ENCODE assay signal across 1 cellular context in genomic region chr14:23071244-23071974, GRCh38.
TF ChIP-seq lines count a peak whose summit lies in the region.

No MANE protein-coding gene starts in this region.

TF ChIP-seq in HepG2, 621 proteins besides CTCF, POLR2A, EP300 and RAD21 (continued from another document and continues in another):
- TF ChIP-seq, protein P1, sequence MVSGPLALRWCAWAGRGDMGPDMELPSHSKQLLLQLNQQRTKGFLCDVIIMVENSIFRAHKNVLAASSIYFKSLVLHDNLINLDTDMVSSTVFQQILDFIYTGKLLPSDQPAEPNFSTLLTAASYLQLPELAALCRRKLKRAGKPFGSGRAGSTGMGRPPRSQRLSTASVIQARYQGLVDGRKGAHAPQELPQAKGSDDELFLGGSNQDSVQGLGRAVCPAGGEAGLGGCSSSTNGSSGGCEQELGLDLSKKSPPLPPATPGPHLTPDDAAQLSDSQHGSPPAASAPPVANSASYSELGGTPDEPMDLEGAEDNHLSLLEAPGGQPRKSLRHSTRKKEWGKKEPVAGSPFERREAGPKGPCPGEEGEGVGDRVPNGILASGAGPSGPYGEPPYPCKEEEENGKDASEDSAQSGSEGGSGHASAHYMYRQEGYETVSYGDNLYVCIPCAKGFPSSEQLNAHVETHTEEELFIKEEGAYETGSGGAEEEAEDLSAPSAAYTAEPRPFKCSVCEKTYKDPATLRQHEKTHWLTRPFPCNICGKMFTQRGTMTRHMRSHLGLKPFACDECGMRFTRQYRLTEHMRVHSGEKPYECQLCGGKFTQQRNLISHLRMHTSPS (CRISPR knock-in tag; IDR thresholded peaks at IDR 0.05; ENCODE audit: low read depth) = no peak
- TF ChIP-seq ZNF557 (CRISPR knock-in tag; IDR thresholded peaks at IDR 0.05) (no peak), ZNF484 (CRISPR knock-in tag; IDR thresholded peaks at IDR 0.05; ENCODE audit: borderline replicate concordance, low read depth) (no peak), ZNF878 (CRISPR knock-in tag; IDR thresholded peaks at IDR 0.05) (no peak), NFE2L2 (IDR thresholded peaks at IDR 0.05; ENCODE audit: low read length) (no peak), TFAP4 (IDR thresholded peaks at IDR 0.05; ENCODE audit: borderline replicate concordance, low read depth) (no peak; the same call in 1 of the 2 replicates), GABPA (IDR thresholded peaks at IDR 0.05; ENCODE audit: low read depth, low read length) (no peak), GABPA (CRISPR knock-in tag; IDR thresholded peaks at IDR 0.05; ENCODE audit: low read depth) (peak; percentile 47; the same call in 1 of the 2 replicates), ADNP (CRISPR knock-in tag; IDR thresholded peaks at IDR 0.05) (no peak), U2AF2 (IDR thresholded peaks at IDR 0.05; ENCODE audit: low read depth, low read length) (no peak), HMG20B (CRISPR knock-in tag; conservative IDR thresholded peaks at IDR 0.05) (no peak; the same call in 1 of the 2 replicates), HDAC1 (CRISPR knock-in tag; IDR thresholded peaks at IDR 0.05) (peak; percentile 82), NCOR1 (IDR thresholded peaks at IDR 0.05; ENCODE audit: borderline replicate concordance, low read length) (no peak), AGO1 (IDR thresholded peaks at IDR 0.05; ENCODE audit: low read depth, low read length, poor library complexity, severe bottlenecking) (peak; percentile 70), IRF1 (CRISPR knock-in tag; IDR thresholded peaks at IDR 0.05; ENCODE audit: low read depth) (no peak), CEBPG (CRISPR knock-in tag; IDR thresholded peaks at IDR 0.05) (peak; percentile 50; the same call in 1 of the 2 replicates), ZNF275 (CRISPR knock-in tag; IDR thresholded peaks at IDR 0.05; ENCODE audit: borderline replicate concordance) (0 out of 2 replicates have a peak, but pooled peaks have one; percentile 61), AGO2 (optimal IDR thresholded peaks at IDR 0.05; ENCODE audit: low read depth, low read length) (peak; percentile 95), SKIL (CRISPR knock-in tag; IDR thresholded peaks at IDR 0.05; ENCODE audit: borderline replicate concordance) (no peak), SMC3 (IDR thresholded peaks at IDR 0.05; ENCODE audit: low read length) (no peak; the same call in 1 of the 2 replicates), ARNTL (CRISPR knock-in tag; IDR thresholded peaks at IDR 0.05) (peak; percentile 54; the same call in 1 of the 2 replicates), ISX (CRISPR knock-in tag; conservative IDR thresholded peaks at IDR 0.05) (no peak), ZFX (CRISPR knock-in tag; IDR thresholded peaks at IDR 0.05; ENCODE audit: low read depth) (peak; percentile 89), FOXK2 (IDR thresholded peaks at IDR 0.05) (no peak), SNAI1 (CRISPR knock-in tag; IDR thresholded peaks at IDR 0.05; ENCODE audit: borderline replicate concordance) (0 out of 2 replicates have a peak, but pooled peaks have one; percentile 64), ZNF441 (CRISPR knock-in tag; IDR thresholded peaks at IDR 0.05; ENCODE audit: borderline replicate concordance) (peak; percentile 90), RFX1 (IDR thresholded peaks at IDR 0.05) (no peak), REXO4 (CRISPR knock-in tag; IDR thresholded peaks at IDR 0.05; ENCODE audit: borderline replicate concordance) (no peak), PLRG1 (conservative IDR thresholded peaks at IDR 0.05) (no peak), DNMT3B (CRISPR knock-in tag; conservative IDR thresholded peaks at IDR 0.05) (no peak; the same call in 1 of the 2 replicates), JARID2 (CRISPR knock-in tag; IDR thresholded peaks at IDR 0.05; ENCODE audit: insufficient replicate concordance) (no peak), ZNF850 (CRISPR knock-in tag; conservative IDR thresholded peaks at IDR 0.05) (no peak), ZMYM2 (CRISPR knock-in tag; IDR thresholded peaks at IDR 0.05) (no peak), RFXAP (CRISPR knock-in tag; IDR thresholded peaks at IDR 0.05; ENCODE audit: borderline replicate concordance) (peak; percentile 70; the same call in 1 of the 2 replicates)
- TF ChIP-seq, protein P2, sequence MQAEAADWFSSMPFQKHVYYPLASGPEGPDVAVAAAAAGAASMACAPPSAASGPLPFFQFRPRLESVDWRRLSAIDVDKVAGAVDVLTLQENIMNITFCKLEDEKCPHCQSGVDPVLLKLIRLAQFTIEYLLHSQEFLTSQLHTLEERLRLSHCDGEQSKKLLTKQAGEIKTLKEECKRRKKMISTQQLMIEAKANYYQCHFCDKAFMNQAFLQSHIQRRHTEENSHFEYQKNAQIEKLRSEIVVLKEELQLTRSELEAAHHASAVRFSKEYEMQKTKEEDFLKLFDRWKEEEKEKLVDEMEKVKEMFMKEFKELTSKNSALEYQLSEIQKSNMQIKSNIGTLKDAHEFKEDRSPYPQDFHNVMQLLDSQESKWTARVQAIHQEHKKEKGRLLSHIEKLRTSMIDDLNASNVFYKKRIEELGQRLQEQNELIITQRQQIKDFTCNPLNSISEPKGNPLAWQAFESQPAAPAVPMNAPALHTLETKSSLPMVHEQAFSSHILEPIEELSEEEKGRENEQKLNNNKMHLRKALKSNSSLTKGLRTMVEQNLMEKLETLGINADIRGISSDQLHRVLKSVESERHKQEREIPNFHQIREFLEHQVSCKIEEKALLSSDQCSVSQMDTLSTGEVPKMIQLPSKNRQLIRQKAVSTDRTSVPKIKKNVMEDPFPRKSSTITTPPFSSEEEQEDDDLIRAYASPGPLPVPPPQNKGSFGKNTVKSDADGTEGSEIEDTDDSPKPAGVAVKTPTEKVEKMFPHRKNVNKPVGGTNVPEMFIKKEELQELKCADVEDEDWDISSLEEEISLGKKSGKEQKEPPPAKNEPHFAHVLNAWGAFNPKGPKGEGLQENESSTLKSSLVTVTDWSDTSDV (CRISPR knock-in tag; IDR thresholded peaks at IDR 0.05) = peak; percentile 82; the same call in 1 of the 2 replicates
- TF ChIP-seq, protein P3, sequence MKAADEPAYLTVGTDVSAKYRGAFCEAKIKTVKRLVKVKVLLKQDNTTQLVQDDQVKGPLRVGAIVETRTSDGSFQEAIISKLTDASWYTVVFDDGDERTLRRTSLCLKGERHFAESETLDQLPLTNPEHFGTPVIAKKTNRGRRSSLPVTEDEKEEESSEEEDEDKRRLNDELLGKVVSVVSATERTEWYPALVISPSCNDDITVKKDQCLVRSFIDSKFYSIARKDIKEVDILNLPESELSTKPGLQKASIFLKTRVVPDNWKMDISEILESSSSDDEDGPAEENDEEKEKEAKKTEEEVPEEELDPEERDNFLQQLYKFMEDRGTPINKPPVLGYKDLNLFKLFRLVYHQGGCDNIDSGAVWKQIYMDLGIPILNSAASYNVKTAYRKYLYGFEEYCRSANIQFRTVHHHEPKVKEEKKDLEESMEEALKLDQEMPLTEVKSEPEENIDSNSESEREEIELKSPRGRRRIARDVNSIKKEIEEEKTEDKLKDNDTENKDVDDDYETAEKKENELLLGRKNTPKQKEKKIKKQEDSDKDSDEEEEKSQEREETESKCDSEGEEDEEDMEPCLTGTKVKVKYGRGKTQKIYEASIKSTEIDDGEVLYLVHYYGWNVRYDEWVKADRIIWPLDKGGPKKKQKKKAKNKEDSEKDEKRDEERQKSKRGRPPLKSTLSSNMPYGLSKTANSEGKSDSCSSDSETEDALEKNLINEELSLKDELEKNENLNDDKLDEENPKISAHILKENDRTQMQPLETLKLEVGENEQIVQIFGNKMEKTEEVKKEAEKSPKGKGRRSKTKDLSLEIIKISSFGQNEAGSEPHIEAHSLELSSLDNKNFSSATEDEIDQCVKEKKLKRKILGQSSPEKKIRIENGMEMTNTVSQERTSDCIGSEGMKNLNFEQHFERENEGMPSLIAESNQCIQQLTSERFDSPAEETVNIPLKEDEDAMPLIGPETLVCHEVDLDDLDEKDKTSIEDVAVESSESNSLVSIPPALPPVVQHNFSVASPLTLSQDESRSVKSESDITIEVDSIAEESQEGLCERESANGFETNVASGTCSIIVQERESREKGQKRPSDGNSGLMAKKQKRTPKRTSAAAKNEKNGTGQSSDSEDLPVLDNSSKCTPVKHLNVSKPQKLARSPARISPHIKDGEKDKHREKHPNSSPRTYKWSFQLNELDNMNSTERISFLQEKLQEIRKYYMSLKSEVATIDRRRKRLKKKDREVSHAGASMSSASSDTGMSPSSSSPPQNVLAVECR (CRISPR knock-in tag; IDR thresholded peaks at IDR 0.05; ENCODE audit: borderline replicate concordance) = peak; percentile 87
- TF ChIP-seq, protein P4, sequence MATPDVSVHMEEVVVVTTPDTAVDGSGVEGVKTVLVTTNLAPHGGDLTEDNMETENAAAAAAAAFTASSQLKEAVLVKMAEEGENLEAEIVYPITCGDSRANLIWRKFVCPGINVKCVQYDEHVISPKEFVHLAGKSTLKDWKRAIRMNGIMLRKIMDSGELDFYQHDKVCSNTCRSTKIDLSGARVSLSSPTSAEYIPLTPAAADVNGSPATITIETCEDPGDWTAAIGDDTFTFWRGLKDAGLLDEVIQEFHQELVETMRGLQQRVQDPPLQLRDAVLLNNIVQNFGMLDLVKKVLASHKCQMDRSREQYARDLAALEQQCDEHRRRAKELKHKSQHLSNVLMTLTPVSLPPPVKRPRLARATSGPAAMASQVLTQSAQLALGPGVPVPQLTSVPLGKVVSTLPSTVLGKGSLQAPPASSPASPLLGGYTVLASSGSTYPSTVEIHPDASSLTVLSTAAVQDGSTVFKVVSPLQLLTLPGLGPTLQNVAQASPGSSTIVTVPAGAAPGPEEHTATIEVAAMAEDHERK (CRISPR knock-in tag; IDR thresholded peaks at IDR 0.05; ENCODE audit: low read depth) = no peak
- TF ChIP-seq, protein P5, sequence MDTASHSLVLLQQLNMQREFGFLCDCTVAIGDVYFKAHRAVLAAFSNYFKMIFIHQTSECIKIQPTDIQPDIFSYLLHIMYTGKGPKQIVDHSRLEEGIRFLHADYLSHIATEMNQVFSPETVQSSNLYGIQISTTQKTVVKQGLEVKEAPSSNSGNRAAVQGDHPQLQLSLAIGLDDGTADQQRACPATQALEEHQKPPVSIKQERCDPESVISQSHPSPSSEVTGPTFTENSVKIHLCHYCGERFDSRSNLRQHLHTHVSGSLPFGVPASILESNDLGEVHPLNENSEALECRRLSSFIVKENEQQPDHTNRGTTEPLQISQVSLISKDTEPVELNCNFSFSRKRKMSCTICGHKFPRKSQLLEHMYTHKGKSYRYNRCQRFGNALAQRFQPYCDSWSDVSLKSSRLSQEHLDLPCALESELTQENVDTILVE (CRISPR knock-in tag; IDR thresholded peaks at IDR 0.05) = peak; percentile 93
